In the genomic region with DNA sequence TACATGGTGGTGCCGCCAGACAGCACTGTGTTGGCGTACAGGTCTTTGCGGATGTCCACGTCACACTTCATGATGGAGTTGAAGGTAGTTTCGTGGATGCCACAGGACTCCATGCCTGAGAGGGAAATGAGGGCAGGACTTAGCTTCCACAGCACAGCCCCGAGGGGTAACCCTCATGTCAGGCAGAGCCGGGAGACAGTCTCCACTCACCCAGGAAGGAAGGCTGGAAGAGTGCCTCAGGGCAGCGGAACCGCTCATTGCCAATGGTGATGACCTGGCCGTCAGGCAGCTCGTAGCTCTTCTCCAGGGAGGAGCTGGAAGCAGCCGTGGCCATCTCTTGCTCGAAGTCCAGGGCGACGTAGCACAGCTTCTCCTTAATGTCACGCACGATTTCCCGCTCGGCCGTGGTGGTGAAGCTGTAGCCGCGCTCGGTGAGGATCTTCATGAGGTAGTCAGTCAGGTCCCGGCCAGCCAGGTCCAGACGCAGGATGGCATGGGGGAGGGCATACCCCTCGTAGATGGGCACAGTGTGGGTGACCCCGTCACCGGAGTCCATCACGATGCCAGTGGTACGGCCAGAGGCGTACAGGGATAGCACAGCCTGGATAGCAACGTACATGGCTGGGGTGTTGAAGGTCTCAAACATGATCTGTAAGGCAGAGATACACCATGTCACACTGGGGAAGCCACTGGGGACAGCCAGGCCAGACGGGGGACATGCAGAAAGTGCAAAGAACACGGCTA, we compare ENCODE assay signal across 8 cellular contexts. TPM values are rescaled to one million over a fixed set of nuclear protein-coding genes. Genes with fewer than 3 reads are reported as not detected.
DNase-seq lines count a peak whose midpoint lies in the region; ATAC-seq, FAIRE-seq and TF ChIP-seq lines count a peak whose summit lies in the region.

No MANE protein-coding gene starts in this region.

- no peak for ATAC-seq in K562
- no peak for ATAC-seq in GM21447 (IDR thresholded peaks at IDR 0.05; ENCODE audit: unreplicated experiment)

- TF ChIP-seq CTCF in K562 (IDR thresholded peaks at IDR 0.05 in 2 of 3, conservative IDR thresholded peaks at IDR 0.05 in 1 of 3; ENCODE audit: insufficient read depth in 2 of 3, low read depth in 1 of 3, low read length in 3 of 3) (no peak), keratinocyte (optimal IDR thresholded peaks at IDR 0.05 in 1 of 3, IDR thresholded peaks at IDR 0.05 in 1 of 3, conservative IDR thresholded peaks at IDR 0.05 in 1 of 3; ENCODE audit: extremely low read depth in 1 of 3, insufficient read depth in 2 of 3, low read length in 3 of 3) (no peak)

- H3K4me1 ChIP-seq in K562 (replicated peaks in 1 of 2; ENCODE audit: control insufficient read depth in 2 of 2, insufficient read depth in 2 of 2, low read length in 2 of 2) (peaks cover 37 to 49% of the 10 kb centered on the region in 2 experiments), keratinocyte (ENCODE audit: control insufficient read depth, extremely low read depth, insufficient read depth, low read length) (peaks cover 27% of the 10 kb centered on the region)

- H3K4me2 ChIP-seq in K562 (ENCODE audit: insufficient read depth, low read length) (peak overlapping the region; percentile 89), keratinocyte (ENCODE audit: control insufficient read depth, extremely low read depth, insufficient read depth, low read depth, low read length) (peak overlapping the region; percentile 92)

- 82% methylated on average over 29 of the region's 34 CpGs for WGBS in K562 (ENCODE audit: insufficient coverage, low coverage, missing lambda C conversion rate)

- no peak for FAIRE-seq in K562 (lab: Jason Lieb, UNC)
- FAIRE-seq in keratinocyte (lab: Jason Lieb, UNC), result no peak

- peak; percentile 50 for DNase-seq in Daoy (ENCODE audit: low read depth)
- peak; percentile 71 for DNase-seq in RPMI7951 (ENCODE audit: low read depth)
- DNase-seq in K562 (ENCODE audit: extremely low read depth in 1 of 4, low spot score in 3 of 4), result no peak
- DNase-seq in keratinocyte (ENCODE audit: low read depth, low spot score), result no peak
- DNase-seq in stimulated activated CD8-positive, alpha-beta memory T cell treated with anti-CD3 and anti-CD28 coated beads, Interleukin-2, amount 100 ng/mL, for 1 hour (ENCODE audit: low read depth in 2 of 2), result peak; percentile 21 to 34
- DNase-seq in NAMALWA (ENCODE audit: low spot score), result no peak
- no peak for DNase-seq in Kasumi-1 (lab: John Stamatoyannopoulos, UW)

- H3K9ac ChIP-seq in K562 (ENCODE audit: insufficient read depth in 1 of 2, low read depth in 2 of 2, low read length in 2 of 2), result peak overlapping the region; percentile 97 to 99
- peak overlapping the region; percentile 85 for H3K9ac ChIP-seq in keratinocyte (ENCODE audit: control insufficient read depth, extremely low read depth, insufficient read depth, low read length)

- peak overlapping the region; percentile 100 for H3K27ac ChIP-seq in K562 (ENCODE audit: extremely low read depth, low read depth, low read length)
- peak overlapping the region; percentile 64 for H3K27ac ChIP-seq in keratinocyte (ENCODE audit: control insufficient read depth, insufficient read depth, low read length)

- no peak overlapping the region for H2AFZ ChIP-seq in K562 (ENCODE audit: low read depth, low read length)
- H2AFZ ChIP-seq in keratinocyte (ENCODE audit: control insufficient read depth, low read length), result no peak overlapping the region

- TF ChIP-seq POLR2A in K562 (conservative IDR thresholded peaks at IDR 0.05), result peak; percentile 87

- H3K79me2 ChIP-seq in K562 (ENCODE audit: control insufficient read depth, insufficient read depth, low read length), result peaks cover 55% of the 10 kb centered on the region
- peaks cover 34% of the 10 kb centered on the region for H3K79me2 ChIP-seq in keratinocyte (ENCODE audit: control insufficient read depth, insufficient read depth, low read length)

- H3K4me3 ChIP-seq in K562, result peak overlapping the region; percentile 94
- H3K4me3 ChIP-seq in keratinocyte (ENCODE audit: control insufficient read depth in 2 of 3, extremely low read depth in 1 of 3, insufficient read depth in 2 of 3, low read depth in 1 of 3, low read length in 3 of 3), result peak overlapping the region; percentile 91 to 97 (median 94)

- peaks cover 19% of the 10 kb centered on the region for H3K9me1 ChIP-seq in K562 (ENCODE audit: control insufficient read depth, insufficient read depth, low read length)
- no peaks in the 10 kb centered on the region for H3K9me1 ChIP-seq in keratinocyte (ENCODE audit: control insufficient read depth, extremely low read depth, insufficient read depth, low read length)

- TF ChIP-seq EP300 in K562 (IDR thresholded peaks at IDR 0.05; ENCODE audit: low read length), result no peak

- peaks cover 40% of the 10 kb centered on the region for H4K20me1 ChIP-seq in K562 (replicated peaks; ENCODE audit: control insufficient read depth, insufficient read depth, low read length)
- peaks cover 34% of the 10 kb centered on the region for H4K20me1 ChIP-seq in keratinocyte (ENCODE audit: control insufficient read depth, extremely low read depth, insufficient read depth, low read length)

- dilution Hi-C loops in keratinocyte (cut with MboI; ENCODE audit: extremely low pct_ligation_motif_present, low sequenced_read_pairs), result no loop called here

- POLR2A ChIA-PET in K562 (lab: Yijun Ruan, JAX), result interaction anchor here (0.6 to 1.9 kb wide), 7 partner anchors 10 to 952 kb away, joined by 3 to 6 read pairs (median 3); no protein-coding TSS in a partner anchor

- TF ChIP-seq RAD21 in K562 (CRISPR knock-in tag; conservative IDR thresholded peaks at IDR 0.05 in 1 of 2, IDR thresholded peaks at IDR 0.05 in 1 of 2), result no peak

- H3K9me3 ChIP-seq in K562 (replicated peaks; ENCODE audit: control insufficient read depth, insufficient read depth, low read depth, low read length) (no peaks in the 10 kb centered on the region), keratinocyte (ENCODE audit: control insufficient read depth, low read depth, low read length) (no peaks in the 10 kb centered on the region)

- in situ Hi-C loops in K562 (cut with MboI), result no loop called here

- CTCF ChIA-PET in K562 (lab: Yijun Ruan, JAX; ENCODE audit: low intra/inter-chr PET ratio), result no interaction called here

- H3K27me3 ChIP-seq in K562 (ENCODE audit: control insufficient read depth in 2 of 2, insufficient read depth in 2 of 2, low read length in 2 of 2) (no peaks in the 10 kb centered on the region), keratinocyte (ENCODE audit: control insufficient read depth, extremely low read depth, insufficient read depth, low read length) (no peaks in the 10 kb centered on the region)

- BruUV-seq in K562 (replicated peaks; lab: Mats Ljungman, UMichigan), result no TSS peak

- H3K36me3 ChIP-seq in K562 (ENCODE audit: control insufficient read depth, insufficient read depth, low read length), result peaks cover 55% of the 10 kb centered on the region
- H3K36me3 ChIP-seq in keratinocyte (ENCODE audit: control insufficient read depth in 2 of 2, extremely low read depth in 1 of 2, insufficient read depth in 2 of 2, low read length in 2 of 2), result peaks cover 21 to 34% of the 10 kb centered on the region in 2 experiments

- intact Hi-C loops in K562 (cut with micrococcal nuclease), result no loop called here

RNA-seq across cellular contexts. Expression of gene ACTB, which starts 2.2 kb away (rescaled TPM):
- 4,153 and 5,023 TPM in 2 replicates for total RNA-seq in Daoy (2014; rRNA removed; shearing (Covaris generic))
- total RNA-seq in RPMI7951 (2014; rRNA removed; shearing (Covaris generic)), result 5,178 and 5,762 TPM in 2 replicates
- total RNA-seq in K562 (2011; cell fraction: chromatin; rRNA removed; ENCODE audit: low replicate concordance), result 442 and 814 TPM in 2 replicates
- total RNA-seq in K562 (2011; cell fraction: nucleolus; rRNA removed), result 822 and 827 TPM in 2 replicates
- 612 and 733 TPM in 2 replicates for total RNA-seq in K562 (2011; cell fraction: nucleoplasm; rRNA removed)
- 1,050 and 1,578 TPM in 2 replicates for total RNA-seq in K562 (2014; rRNA removed)
- 1,330 and 1,372 TPM in 2 replicates for total RNA-seq in K562 (2014; rRNA removed; fragmentation: Illumina TruSeq; extraction: Trizol)
- 1,064 and 1,131 TPM in 2 replicates for total RNA-seq in K562 (2015; rRNA removed; fragmentation: Illumina TruSeq; extraction: Trizol)
- 3,434 and 3,475 TPM in 2 replicates for total RNA-seq in K562 (2021)
- polyA plus RNA-seq in K562 (2011; rRNA removed), result 394 and 1,035 TPM in 2 replicates
- polyA plus RNA-seq in K562 (2011; cell fraction: cytosol; rRNA removed), result 886 and 917 TPM in 2 replicates
- 1,199 and 1,212 TPM in 2 replicates for polyA plus RNA-seq in K562 (2011; cell fraction: nucleus; rRNA removed)
- polyA plus RNA-seq in K562 (2012), result 3,171 and 3,886 TPM in 2 replicates
- 3,161 and 3,227 TPM in 2 replicates for polyA plus RNA-seq in K562 (2014; fragmentation: Illumina TruSeq; extraction: Trizol)
- polyA plus RNA-seq in K562 (2014; fragmentation: Nextera tagmentation; extraction: Ambion mirVana), result 1,000 to 10,000 TPM; 1,484 to 2,232 TPM
- polyA plus RNA-seq in K562 (2014; rRNA removed), result 1,030 and 1,055 TPM in 2 replicates
- polyA minus RNA-seq in K562 (2011; rRNA and poly(A)+ RNA removed), result 535 and 828 TPM in 2 replicates
- polyA minus RNA-seq in K562 (2011; cell fraction: cytosol; rRNA and poly(A)+ RNA removed), result 1,311 and 2,256 TPM in 2 replicates
- polyA minus RNA-seq in K562 (2011; cell fraction: nucleus; rRNA and poly(A)+ RNA removed), result 373 and 553 TPM in 2 replicates
- polyA plus RNA-seq in keratinocyte, result 1,228 to 8,235 TPM (median 2,524 TPM) in 3 replicates
- polyA plus RNA-seq in keratinocyte (2011; ENCODE audit: low read depth), result 3,632 TPM
- 4,849 and 6,825 TPM in 2 replicates for polyA plus RNA-seq in keratinocyte (2011; cell fraction: cytosol; rRNA removed)
- 2,749 and 3,387 TPM in 2 replicates for polyA plus RNA-seq in keratinocyte (2011; cell fraction: nucleus; rRNA removed)
- 4,481 and 9,157 TPM in 2 replicates for polyA plus RNA-seq in keratinocyte (2012; ENCODE audit: low replicate concordance)
- polyA minus RNA-seq in keratinocyte, result 3,922 to 40,353 TPM (median 4,512 TPM) in 3 replicates
- polyA minus RNA-seq in keratinocyte (2011; cell fraction: cytosol; rRNA and poly(A)+ RNA removed), result 6,321 TPM
- polyA minus RNA-seq in keratinocyte (2011; cell fraction: nucleus; rRNA and poly(A)+ RNA removed), result 1,165 and 1,651 TPM in 2 replicates

RNA-seq across cellular contexts. Expression of gene FBXL18, which starts 14.6 kb away (rescaled TPM):
- 3.9 and 5.1 TPM in 2 replicates for total RNA-seq in Daoy (2014; rRNA removed; shearing (Covaris generic))
- total RNA-seq in RPMI7951 (2014; rRNA removed; shearing (Covaris generic)), result 5.5 and 8.2 TPM in 2 replicates
- 15.8 and 38.3 TPM in 2 replicates for total RNA-seq in K562 (2011; cell fraction: chromatin; rRNA removed; ENCODE audit: low replicate concordance)
- total RNA-seq in K562 (2011; cell fraction: nucleolus; rRNA removed), result 22.5 and 24.8 TPM in 2 replicates
- total RNA-seq in K562 (2011; cell fraction: nucleoplasm; rRNA removed), result 13.9 and 14.8 TPM in 2 replicates
- total RNA-seq in K562 (2014; rRNA removed), result 3.5 and 4.5 TPM in 2 replicates
- total RNA-seq in K562 (2014; rRNA removed; fragmentation: Illumina TruSeq; extraction: Trizol), result 1.4 and 1.5 TPM in 2 replicates
- total RNA-seq in K562 (2015; rRNA removed; fragmentation: Illumina TruSeq; extraction: Trizol), result 2.6 and 2.7 TPM in 2 replicates
- total RNA-seq in K562 (2021), result 13.4 and 14.2 TPM in 2 replicates
- polyA plus RNA-seq in K562 (2011; rRNA removed), result 1.2 and 3.0 TPM in 2 replicates
- polyA plus RNA-seq in K562 (2011; cell fraction: cytosol; rRNA removed), result 2.0 and 4.8 TPM in 2 replicates
- 3.8 and 7.6 TPM in 2 replicates for polyA plus RNA-seq in K562 (2011; cell fraction: nucleus; rRNA removed)
- 5.4 and 6.2 TPM in 2 replicates for polyA plus RNA-seq in K562 (2012)
- polyA plus RNA-seq in K562 (2014; fragmentation: Illumina TruSeq; extraction: Trizol), result 2.2 and 3.2 TPM in 2 replicates
- under 1 TPM; 0.25 to 0.31 TPM for polyA plus RNA-seq in K562 (2014; fragmentation: Nextera tagmentation; extraction: Ambion mirVana)
- 5.2 and 5.7 TPM in 2 replicates for polyA plus RNA-seq in K562 (2014; rRNA removed)
- 1.7 and 2.2 TPM in 2 replicates for polyA minus RNA-seq in K562 (2011; rRNA and poly(A)+ RNA removed)
- 5.8 and 6.3 TPM in 2 replicates for polyA minus RNA-seq in K562 (2011; cell fraction: cytosol; rRNA and poly(A)+ RNA removed)
- polyA minus RNA-seq in K562 (2011; cell fraction: nucleus; rRNA and poly(A)+ RNA removed), result 5.0 and 6.2 TPM in 2 replicates
- 3.4 to 8.8 TPM (median 3.6 TPM) in 3 replicates for polyA plus RNA-seq in keratinocyte
- polyA plus RNA-seq in keratinocyte (2011; ENCODE audit: low read depth), result 2.7 TPM
- 3.6 and 8.5 TPM in 2 replicates for polyA plus RNA-seq in keratinocyte (2011; cell fraction: cytosol; rRNA removed)
- polyA plus RNA-seq in keratinocyte (2011; cell fraction: nucleus; rRNA removed), result 9.9 and 14.7 TPM in 2 replicates
- 5.2 and 14.5 TPM in 2 replicates for polyA plus RNA-seq in keratinocyte (2012; ENCODE audit: low replicate concordance)
- polyA minus RNA-seq in keratinocyte, result 8.8 to 24.4 TPM (median 10.1 TPM) in 3 replicates
- polyA minus RNA-seq in keratinocyte (2011; cell fraction: cytosol; rRNA and poly(A)+ RNA removed), result 25.5 TPM
- 24.0 and 26.2 TPM in 2 replicates for polyA minus RNA-seq in keratinocyte (2011; cell fraction: nucleus; rRNA and poly(A)+ RNA removed)

Comparison
In these comparisons a context has a peak if more than half of its experiments do, and no peak if none do; other contexts are left out.
1. DNase-seq: peak in Daoy (single experiment), RPMI7951 (single experiment) and stimulated activated CD8-positive, alpha-beta memory T cell treated with anti-CD3 and anti-CD28 coated beads, Interleukin-2, amount 100 ng/mL, for 1 hour (2 of 2); none in K562 (0 of 4), keratinocyte (single experiment), NAMALWA (single experiment) and Kasumi-1 (0 of 2).